8 cellular contexts compared by ENCODE assay signal in the genomic region with DNA sequence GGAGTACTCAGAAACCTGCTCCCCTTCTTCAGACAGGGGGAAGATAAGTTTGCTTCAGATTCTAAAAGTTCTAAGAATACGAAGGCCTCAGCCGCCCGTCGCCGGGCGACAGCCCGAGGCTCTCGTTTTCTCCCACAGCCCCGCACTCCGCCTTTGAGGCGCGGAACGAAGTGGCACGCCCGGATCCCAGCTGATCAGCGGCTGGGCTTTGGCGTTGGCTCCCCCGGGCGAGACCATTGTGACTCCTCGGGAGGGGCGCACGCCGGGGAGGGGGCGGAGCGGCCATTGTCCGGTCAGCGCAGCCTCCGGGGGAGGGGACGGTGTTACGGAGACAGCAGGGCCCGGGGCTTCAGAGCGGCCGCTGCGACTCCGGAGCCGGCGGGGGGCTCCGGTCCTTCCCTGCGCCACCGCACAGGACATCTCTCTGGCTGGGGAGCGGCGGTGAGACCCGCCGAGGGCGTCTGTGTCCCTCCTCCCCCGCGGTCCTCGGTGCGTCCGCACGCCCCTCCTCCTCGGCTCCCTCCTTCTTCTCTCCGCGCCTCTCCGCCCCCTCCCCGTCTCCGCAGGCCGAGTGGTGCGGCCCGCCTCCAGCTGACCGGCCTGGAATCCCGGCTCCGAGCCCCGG. TPM values are rescaled to one million over a fixed set of nuclear protein-coding genes. Genes with fewer than 3 reads are reported as not detected.
DNase-seq lines count a peak whose midpoint lies in the region; ATAC-seq and TF ChIP-seq lines count a peak whose summit lies in the region.

A gene with protein sequence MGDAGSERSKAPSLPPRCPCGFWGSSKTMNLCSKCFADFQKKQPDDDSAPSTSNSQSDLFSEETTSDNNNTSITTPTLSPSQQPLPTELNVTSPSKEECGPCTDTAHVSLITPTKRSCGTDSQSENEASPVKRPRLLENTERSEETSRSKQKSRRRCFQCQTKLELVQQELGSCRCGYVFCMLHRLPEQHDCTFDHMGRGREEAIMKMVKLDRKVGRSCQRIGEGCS (plus strand): TSS at position 551 of the 625 bp plus-strand sequence. CDS start 219 bp downstream, outside the sequence.

- 1% methylated on average over 60 of the region's 64 CpGs for WGBS in prostate gland

- ATAC-seq in GM18499 (IDR thresholded peaks at IDR 0.05; ENCODE audit: insufficient read depth, unreplicated experiment) (peak; percentile 64), HG02943 (IDR thresholded peaks at IDR 0.05; ENCODE audit: low read depth, unreplicated experiment) (peak; percentile 84), left ventricle myocardium superior (peak; percentile 96)

- no peaks in the 10 kb centered on the region for H3K27me3 ChIP-seq in prostate gland (replicated peaks; ENCODE audit: insufficient read depth)

- peak within 1 kb of the TSS; percentile 88 to 92 for H3K4me3 ChIP-seq in prostate gland

- TF ChIP-seq CTCF in prostate gland (IDR thresholded peaks at IDR 0.05) = peak in 1 of 4 experiments; percentile 39

- H3K4me1 ChIP-seq in prostate gland (replicated peaks) = peaks cover 10% of the 10 kb centered on the region

- no peaks in the 10 kb centered on the region for H3K36me3 ChIP-seq in prostate gland

- no peaks in the 10 kb centered on the region for H3K9me3 ChIP-seq in prostate gland

- DNase-seq in NCI-H187 (lab: John Stamatoyannopoulos, UW) (peak; percentile 91 to 98), T-helper 2 cell (peak; percentile 79 to 97 (median 87)), left ventricle myocardium superior (peak; percentile 98), prostate gland (ENCODE audit: low spot score) (peak; percentile 94), ureter (ENCODE audit: low spot score) (peak; percentile 97)

- TF ChIP-seq POLR2A in prostate gland (IDR thresholded peaks at IDR 0.05) = peak; percentile 38

- intact Hi-C loops in left ventricle myocardium superior (cut with micrococcal nuclease) = no loop called here
- intact Hi-C loops in prostate gland (cut with DNase I) = no loop called here

- H3K27ac ChIP-seq in angular gyrus (ENCODE audit: low read depth, low read length) (peak within 1 kb of the TSS; percentile 98), prostate gland (peak within 1 kb of the TSS; percentile 96 to 98)

RNA-seq across cellular contexts. Expression of the gene that starts here (rescaled TPM):
- total RNA-seq in left ventricle myocardium superior (83.5 TPM), prostate gland (10 to 100 TPM; 43.5 to 89.1 TPM), ureter (123 TPM)

Comparison
In these comparisons a context has a peak if more than half of its experiments do, and no peak if none do; other contexts are left out.
1. Peak in every context shown above with its lines: DNase-seq, ATAC-seq, H3K4me3 ChIP-seq and H3K27ac ChIP-seq.